Comparison of ENCODE assay signal across 13 cellular contexts in the genomic region with DNA sequence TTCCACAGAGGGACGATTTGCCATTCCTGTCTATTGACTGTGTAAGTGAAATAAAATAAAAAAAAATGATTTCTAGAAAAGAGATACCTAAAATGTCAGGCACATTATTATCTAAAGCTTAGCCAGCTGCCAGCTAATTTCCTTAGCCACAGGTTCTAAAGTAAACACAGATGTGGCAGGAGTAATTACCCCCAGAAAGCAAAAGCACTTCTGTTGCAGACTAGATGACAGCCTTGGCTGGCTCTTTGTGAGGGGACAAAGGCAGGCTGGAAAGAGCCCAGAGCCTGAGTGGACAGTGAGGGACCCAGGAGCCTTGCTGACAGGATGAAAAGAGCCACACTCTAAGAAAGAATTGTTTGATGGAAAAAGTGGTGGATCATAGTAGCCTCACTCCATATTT.
DNase-seq lines count a peak whose midpoint lies in the region; ATAC-seq and TF ChIP-seq lines count a peak whose summit lies in the region.
"Had no signal": no experiment of that assay in that cellular context is flagged by ENCODE, and none has a peak within 500 bp of the region (broad histone marks: within the 10 kb centered on the region; RNA-seq: fewer than 3 reads in every experiment).

No MANE protein-coding gene starts in this region.

- H3K4me1 ChIP-seq in SK-N-SH (ENCODE audit: control insufficient read depth in 1 of 2, insufficient read depth in 2 of 2, low read depth in 1 of 2, low read length in 1 of 2) (peaks cover 0 to 5% of the 10 kb centered on the region in 2 experiments; a peak in 2 of 4 replicates), mesendoderm (ENCODE audit: control insufficient read depth, low read depth, low read length) (no peaks in the 10 kb centered on the region), right lobe of liver (no peaks in the 10 kb centered on the region)
- H3K4me1 ChIP-seq: testis had no signal

- H3K27ac ChIP-seq in SK-N-SH (ENCODE audit: low read depth in 2 of 2, low read length in 1 of 2) (peak overlapping the region in 1 of 2 experiments; percentile 38; a peak in 2 of 4 replicates), mesendoderm (ENCODE audit: low read depth, low read length) (no peak overlapping the region), right lobe of liver (no peak overlapping the region)
- H3K27ac ChIP-seq: C4-2B, coronary artery, testis had no signal

- no peaks in the 10 kb centered on the region for H4K20me1 ChIP-seq in SK-N-SH (ENCODE audit: insufficient read depth)

- H3K36me3 ChIP-seq in SK-N-SH (replicated peaks in 1 of 2; ENCODE audit: control insufficient read depth in 1 of 2, insufficient read depth in 2 of 2, low read length in 1 of 2) (no peaks in the 10 kb centered on the region), mesendoderm (ENCODE audit: control insufficient read depth, insufficient read depth, low read length) (no peaks in the 10 kb centered on the region), right lobe of liver (no peaks in the 10 kb centered on the region)

- TF ChIP-seq EP300 in SK-N-SH (IDR thresholded peaks at IDR 0.05; ENCODE audit: borderline replicate concordance in 1 of 2, low read depth in 1 of 2, low read length in 1 of 2): no peak

- H3K79me2 ChIP-seq in SK-N-SH (ENCODE audit: insufficient read depth) (no peaks in the 10 kb centered on the region), mesendoderm (ENCODE audit: control insufficient read depth, insufficient read depth, low read length) (no peaks in the 10 kb centered on the region)

- no peaks in the 10 kb centered on the region for H3K9me3 Mint-ChIP-seq in glutamatergic neuron (ENCODE audit: unreplicated experiment)
- H3K9me3 Mint-ChIP-seq: nephron had no signal

- peaks cover 3% of the 10 kb centered on the region for H3F3A ChIP-seq in SK-N-SH (replicated peaks; ENCODE audit: insufficient read depth)

- no peak overlapping the region for H3K27ac Mint-ChIP-seq in glutamatergic neuron (ENCODE audit: unreplicated experiment)

- POLR2A ChIA-PET in SK-N-SH (lab: Yijun Ruan, JAX): no interaction called here

- CTCF ChIA-PET in SK-N-SH (lab: Yijun Ruan, JAX): no interaction called here

- no peak for TF ChIP-seq RAD21 in SK-N-SH (IDR thresholded peaks at IDR 0.05; ENCODE audit: low read length)

- intact Hi-C loops in right lobe of liver (cut with DNase I): no loop called here

- no peak overlapping the region for H3K23ac ChIP-seq in mesendoderm (ENCODE audit: low read length)

- no peak overlapping the region for H3K4me2 ChIP-seq in SK-N-SH
- no peak overlapping the region for H3K4me2 ChIP-seq in mesendoderm (ENCODE audit: low read length)

- no peaks in the 10 kb centered on the region for H3K4me1 Mint-ChIP-seq in glutamatergic neuron (ENCODE audit: low read depth, unreplicated experiment)
- H3K4me1 Mint-ChIP-seq: nephron had no signal

- H3K4ac ChIP-seq in mesendoderm (ENCODE audit: low read depth, low read length): no peak overlapping the region

- TF ChIP-seq POLR2A in right lobe of liver (IDR thresholded peaks at IDR 0.05): no peak

- H3K79me1 ChIP-seq in mesendoderm (ENCODE audit: low read length): no peaks in the 10 kb centered on the region

- H2AK5ac ChIP-seq in mesendoderm (ENCODE audit: low read length): no peak overlapping the region

- no peak overlapping the region for H2BK15ac ChIP-seq in mesendoderm (replicated peaks; ENCODE audit: low read depth)

- H3K36me3 Mint-ChIP-seq in glutamatergic neuron (ENCODE audit: unreplicated experiment): no peaks in the 10 kb centered on the region

- H3K27me3 Mint-ChIP-seq in glutamatergic neuron (ENCODE audit: unreplicated experiment): no peaks in the 10 kb centered on the region

- H3K27me3 ChIP-seq in SK-N-SH (ENCODE audit: insufficient read depth) (no peaks in the 10 kb centered on the region), mesendoderm (ENCODE audit: insufficient read depth, low read length, poor library complexity) (no peaks in the 10 kb centered on the region), right lobe of liver (no peaks in the 10 kb centered on the region)
- H3K27me3 ChIP-seq: testis had no signal

- 4% methylated on average over 1 of the region's 1 CpG for WGBS in SK-N-SH (ENCODE audit: low lambda C conversion rate)
- no CpG with 5 or more reads among the region's 1 CpG for WGBS in mesendoderm (ENCODE audit: extremely low coverage, insufficient coverage, low lambda C conversion rate)
- WGBS in right lobe of liver (ENCODE audit: insufficient coverage, low coverage, low lambda C conversion rate, missing lambda C conversion rate): 18% methylated on average over 1 of the region's 1 CpG

- H2BK120ac ChIP-seq in mesendoderm (ENCODE audit: low read depth, low read length): no peak overlapping the region

- no peak overlapping the region for H3K4me3 Mint-ChIP-seq in glutamatergic neuron (ENCODE audit: unreplicated experiment)
- H3K4me3 Mint-ChIP-seq: nephron had no signal

- H3K4me3 ChIP-seq in SK-N-SH (ENCODE audit: low read depth in 2 of 2, low read length in 1 of 2) (no peak overlapping the region), mesendoderm (ENCODE audit: low read length) (no peak overlapping the region), right lobe of liver (no peak overlapping the region)
- H3K4me3 ChIP-seq: coronary artery, GM12878, testis had no signal

- no peaks in the 10 kb centered on the region for H3K9me3 ChIP-seq in SK-N-SH
- H3K9me3 ChIP-seq in right lobe of liver: no peaks in the 10 kb centered on the region
- H3K9me3 ChIP-seq: testis had no signal

- H3K18ac ChIP-seq in mesendoderm (ENCODE audit: low read length): no peak overlapping the region

- H3K9ac ChIP-seq in SK-N-SH (no peak overlapping the region), mesendoderm (ENCODE audit: low read length) (no peak overlapping the region)

- no peak overlapping the region for H4K8ac ChIP-seq in mesendoderm (ENCODE audit: low read depth, low read length)

- H3K9me2 ChIP-seq in SK-N-SH: no peaks in the 10 kb centered on the region

- no peak overlapping the region for H3K56ac ChIP-seq in mesendoderm (ENCODE audit: low read length)

- H2AFZ ChIP-seq in SK-N-SH (ENCODE audit: low read depth): peak overlapping the region; percentile 37

- DNase-seq in Daoy (ENCODE audit: low read depth): peak; percentile 45
- DNase-seq in NCI-H2029 treated with DMSO at 0.1 percent for 48 hours (lab: John Stamatoyannopoulos, UW): peak; percentile 75
- no peak for DNase-seq in SK-N-SH
- DNase-seq in mesendoderm: peak; percentile 16
- DNase-seq in right lobe of liver: no peak
- DNase-seq in glutamatergic neuron: no peak
- no peak for DNase-seq in GF-D8 (lab: John Stamatoyannopoulos, UW)
- DNase-seq: testis had no signal

- ATAC-seq in HG02840 (IDR thresholded peaks at IDR 0.05; ENCODE audit: low FRiP score, unreplicated experiment) (no peak), right lobe of liver (no peak)
- ATAC-seq: GM12878 had no signal

- no peak overlapping the region for H2BK5ac ChIP-seq in mesendoderm (ENCODE audit: low read length)

- no peak overlapping the region for H4K5ac ChIP-seq in mesendoderm (ENCODE audit: low read length)

- TF ChIP-seq CTCF in SK-N-SH (IDR thresholded peaks at IDR 0.05): no peak
- TF ChIP-seq CTCF in right lobe of liver (IDR thresholded peaks at IDR 0.05): no peak
- no peak for TF ChIP-seq CTCF in glutamatergic neuron (IDR thresholded peaks at IDR 0.05; ENCODE audit: partially characterized antibody, unreplicated experiment)

TF ChIP-seq in SK-N-SH, 30 proteins besides CTCF, POLR2A, EP300 and RAD21:
- TF ChIP-seq MEF2A (IDR thresholded peaks at IDR 0.05; ENCODE audit: borderline replicate concordance, low read depth): no peak
- TF ChIP-seq REST (IDR thresholded peaks at IDR 0.05; ENCODE audit: low read depth, low read length): no peak
- no peak for TF ChIP-seq ELF1 (IDR thresholded peaks at IDR 0.05)
- TF ChIP-seq RFX5 (IDR thresholded peaks at IDR 0.05; ENCODE audit: low read length): no peak
- no peak for TF ChIP-seq EZH2phosphoT487 (IDR thresholded peaks at IDR 0.05; ENCODE audit: borderline replicate concordance, low read depth)
- peak; percentile 57 for TF ChIP-seq TCF12 (IDR thresholded peaks at IDR 0.05)
- no peak for TF ChIP-seq NRF1 (IDR thresholded peaks at IDR 0.05; ENCODE audit: low read depth, low read length)
- TF ChIP-seq MXI1 (IDR thresholded peaks at IDR 0.05; ENCODE audit: low read depth, low read length): no peak

Comparison
In these comparisons a context has a peak if more than half of its experiments do, and no peak if none do; other contexts are left out.
1. DNase-seq: peak in Daoy (single experiment), NCI-H2029 treated with DMSO at 0.1 percent for 48 hours (single experiment) and mesendoderm (single experiment); none in SK-N-SH (single experiment), right lobe of liver (0 of 3), glutamatergic neuron (single experiment) and GF-D8 (single experiment).